In the genomic region with DNA sequence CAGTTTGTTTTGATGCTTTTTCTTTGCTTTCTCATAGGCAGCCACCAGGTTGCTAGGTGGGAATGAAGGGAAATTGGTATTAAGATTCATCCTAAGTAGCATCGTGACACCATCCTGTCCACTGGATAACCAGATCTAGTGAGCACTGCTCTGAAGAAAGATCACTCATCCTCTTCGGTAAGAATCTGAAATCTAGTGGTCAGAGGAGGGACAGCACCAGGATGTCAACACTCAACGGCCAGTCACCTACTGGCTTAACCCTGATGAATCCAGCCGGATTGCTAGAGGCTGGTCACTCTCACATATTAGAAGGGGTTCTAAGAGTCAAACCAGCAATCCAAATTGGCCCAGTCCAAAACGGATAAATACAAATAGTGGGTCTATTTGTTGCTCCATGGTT, we compare ENCODE assay signal across 26 cellular contexts. TPM values are rescaled to one million over a fixed set of nuclear protein-coding genes. Genes with fewer than 3 reads are reported as not detected.
DNase-seq lines count a peak whose midpoint lies in the region; ATAC-seq, FAIRE-seq and TF ChIP-seq lines count a peak whose summit lies in the region.
"Had no signal": no experiment of that assay in that cellular context is flagged by ENCODE, and none has a peak within 500 bp of the region (broad histone marks: within the 10 kb centered on the region; RNA-seq: fewer than 3 reads in every experiment).

No MANE protein-coding gene starts in this region.

- ATAC-seq in CD4-positive, alpha-beta T cell (ENCODE audit: poor library complexity): no peak
- ATAC-seq in HG02642 (IDR thresholded peaks at IDR 0.05; ENCODE audit: poor library complexity, unreplicated experiment) (no peak), HG02870 (IDR thresholded peaks at IDR 0.05; ENCODE audit: unreplicated experiment) (no peak)

- CTCF ChIA-PET in CD4-positive, alpha-beta T cell (lab: Charles Lee): no interaction called here

- H3K27ac Mint-ChIP-seq in CD4-positive, alpha-beta T cell: peak overlapping the region; percentile 34
- H3K27ac Mint-ChIP-seq in HFFc6: no peak overlapping the region
- peak overlapping the region; percentile 68 for H3K27ac Mint-ChIP-seq in nephron progenitor cell
- H3K27ac Mint-ChIP-seq: B cell had no signal

- peaks cover 53% of the 10 kb centered on the region for H3K36me3 Mint-ChIP-seq in CD4-positive, alpha-beta T cell (ENCODE audit: low read depth)
- H3K36me3 Mint-ChIP-seq in HFFc6 (ENCODE audit: low read depth) (peaks cover 35% of the 10 kb centered on the region), nephron progenitor cell (ENCODE audit: low read depth) (peaks cover 54% of the 10 kb centered on the region)

- peaks cover 29% of the 10 kb centered on the region for H3K4me1 Mint-ChIP-seq in CD4-positive, alpha-beta T cell (ENCODE audit: low read depth)
- H3K4me1 Mint-ChIP-seq in HFFc6 (ENCODE audit: low read depth): peaks cover 38% of the 10 kb centered on the region
- peaks cover 19% of the 10 kb centered on the region for H3K4me1 Mint-ChIP-seq in nephron progenitor cell

- H3K9me3 Mint-ChIP-seq in CD4-positive, alpha-beta T cell: no peaks in the 10 kb centered on the region
- H3K9me3 Mint-ChIP-seq in HFFc6 (no peaks in the 10 kb centered on the region), nephron progenitor cell (no peaks in the 10 kb centered on the region)
- H3K9me3 Mint-ChIP-seq: CD14-positive monocyte had no signal

- no peak overlapping the region for H3K4me3 ChIP-seq in bronchial epithelial cell (ENCODE audit: low read depth, low read length)
- H3K4me3 ChIP-seq: Peyer's patch, SJCRH30 had no signal

- H3K9me3 ChIP-seq in CD4-positive, alpha-beta T cell (ENCODE audit: control insufficient read depth, low read length): no peaks in the 10 kb centered on the region
- H3K9me3 ChIP-seq: Peyer's patch, SJCRH30 had no signal

- DNase-seq in CD4-positive, alpha-beta T cell: no peak
- no peak for DNase-seq in HFFc6
- no peak for DNase-seq in bronchial epithelial cell (ENCODE audit: low read depth)
- DNase-seq in nephron progenitor cell: no peak
- no peak for DNase-seq in NOMO-1 treated with dmso at 0.1 percent for 144 hours (lab: John Stamatoyannopoulos, UW; ENCODE audit: unreplicated experiment)
- no peak for DNase-seq in anterior cingulate cortex (lab: John Stamatoyannopoulos, UW)
- DNase-seq: COR-L47; DMS79; H7; IMR-90; NCI-H1105; NCI-H146; NCI-H2029; NCI-H345; NCI-H524; NCI-H774; NK-92 treated with Interleukin-12 subunit alpha and Interleukin-12 subunit beta, amount 100 ng/mL, for 24 hours; Peyer's patch; SJCRH30 had no signal

- H3K27me3 ChIP-seq in CD4-positive, alpha-beta T cell (ENCODE audit: control insufficient read depth, insufficient read depth, low read length): no peaks in the 10 kb centered on the region
- no peaks in the 10 kb centered on the region for H3K27me3 ChIP-seq in bronchial epithelial cell (ENCODE audit: control insufficient read depth, insufficient read depth, low read length)
- H3K27me3 ChIP-seq: Peyer's patch, SJCRH30 had no signal

- POLR2A ChIA-PET in CD4-positive, alpha-beta T cell (lab: Charles Lee): no interaction called here

- no peak overlapping the region for H3K27ac ChIP-seq in CD4-positive, alpha-beta T cell (ENCODE audit: low read depth, low read length)
- H3K27ac ChIP-seq: Peyer's patch, SJCRH30 had no signal

- peaks cover 18% of the 10 kb centered on the region for H3K36me3 ChIP-seq in bronchial epithelial cell (ENCODE audit: control insufficient read depth, insufficient read depth, low read length)

- H3K4me3 Mint-ChIP-seq in CD4-positive, alpha-beta T cell: no peak overlapping the region
- no peak overlapping the region for H3K4me3 Mint-ChIP-seq in HFFc6
- no peak overlapping the region for H3K4me3 Mint-ChIP-seq in nephron progenitor cell
- H3K4me3 Mint-ChIP-seq: B cell, CD14-positive monocyte had no signal

- intact Hi-C loops in CD4-positive, alpha-beta T cell (cut with DNase I, micrococcal nuclease): loop anchor here in 1 of 2 experiments (10.0 kb wide), 2 partner anchors 267 to 487 kb away; partner anchors contain the start of gene YTHDC2

- H3K27me3 Mint-ChIP-seq in CD4-positive, alpha-beta T cell: no peaks in the 10 kb centered on the region
- peaks cover 6% of the 10 kb centered on the region for H3K27me3 Mint-ChIP-seq in HFFc6 (ENCODE audit: insufficient read depth)
- no peaks in the 10 kb centered on the region for H3K27me3 Mint-ChIP-seq in nephron progenitor cell (ENCODE audit: low read depth, poor library complexity)
- H3K27me3 Mint-ChIP-seq: B cell had no signal

- TF ChIP-seq CTCF in CD4-positive, alpha-beta T cell (IDR thresholded peaks at IDR 0.05): no peak
- TF ChIP-seq CTCF in HFFc6 (IDR thresholded peaks at IDR 0.05) (0 out of 2 replicates have a peak, but pooled peaks have one; percentile 18), bronchial epithelial cell (IDR thresholded peaks at IDR 0.05; ENCODE audit: insufficient read depth, low read length, severe bottlenecking) (no peak), nephron progenitor cell (IDR thresholded peaks at IDR 0.05) (no peak)

- FAIRE-seq in bronchial epithelial cell (lab: Jason Lieb, UNC): peak; percentile 18
- FAIRE-seq: A204.1, GM12891, HTR-8/SVneo had no signal

RNA-seq across cellular contexts. Expression of gene DCP2, which starts 50.8 kb away (rescaled TPM):
- 10 to 100 TPM; 86.3 to 87.1 TPM for total RNA-seq in CD4-positive, alpha-beta T cell
- 10 to 100 TPM; 16.4 to 18.4 (median 18.0) TPM for total RNA-seq in HFFc6 (2021; fragmentation: NEBNext Ultra II Directional; extraction: Animal tissue kit (Norgen Biotek cat#: 25700))
- 22.0 and 24.0 TPM in 2 replicates for total RNA-seq in bronchial epithelial cell
